In genomic region chr21:41061701-41062100, GRCh38 we compare ENCODE assay signal across 23 cellular contexts.
"Had no signal": no experiment of that assay in that cellular context is flagged by ENCODE, and none has a peak within 500 bp of the region (broad histone marks: within the 10 kb centered on the region; RNA-seq: fewer than 3 reads in every experiment).

No MANE protein-coding gene starts in this region.

- FAIRE-seq: colon, endothelial cell of umbilical vein, islet of Langerhans, keratinocyte had no signal

- DNase-seq: dermis blood vessel endothelial cell; dorsolateral prefrontal cortex; effector CD4-positive, alpha-beta T cell; effector memory CD4-positive, alpha-beta T cell; esophagus squamous epithelium; foreskin fibroblast; foreskin melanocyte; gastrocnemius medialis; glutamatergic neuron; head of caudate nucleus; heart right ventricle; hippocampal formation; left cardiac atrium; left lung; left ventricle myocardium superior; lower lobe of right lung; mesenchymal stem cell; midbrain had no signal

- H3K4me3 ChIP-seq: coronary artery, dorsolateral prefrontal cortex, esophagus squamous epithelium, gastrocnemius medialis, heart right ventricle, left lung, lower lobe of right lung had no signal

- H3K27ac ChIP-seq: coronary artery, dorsolateral prefrontal cortex, esophagus squamous epithelium, gastrocnemius medialis, heart right ventricle, left lung, lower lobe of right lung had no signal

- H3K4me1 ChIP-seq: esophagus squamous epithelium, gastrocnemius medialis, left lung, lower lobe of right lung had no signal

- H3K36me3 ChIP-seq: esophagus squamous epithelium, gastrocnemius medialis, heart right ventricle, left lung, lower lobe of right lung had no signal

- H3K9me3 ChIP-seq: esophagus squamous epithelium, gastrocnemius medialis, lower lobe of right lung had no signal
